In the genomic region with DNA sequence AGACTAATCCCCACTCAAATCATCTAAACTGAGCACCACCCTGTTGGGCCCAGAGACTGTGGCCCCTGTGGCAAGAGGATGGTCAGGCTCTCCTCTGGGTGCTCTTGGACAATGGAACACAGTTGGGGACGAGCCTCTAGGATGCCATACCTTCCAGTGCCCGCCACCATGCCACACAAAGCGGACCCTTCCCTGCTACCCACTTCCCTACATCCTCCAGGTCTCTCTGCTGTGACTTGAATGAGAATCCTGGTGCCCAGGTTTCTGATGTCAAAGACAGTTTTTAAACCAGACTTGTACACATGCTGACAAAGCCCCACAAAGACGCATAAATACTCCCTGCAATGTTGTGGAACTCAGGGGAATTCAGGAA, we compare ENCODE assay signal across 15 cellular contexts. TPM values are rescaled to one million over a fixed set of nuclear protein-coding genes. Genes with fewer than 3 reads are reported as not detected.
DNase-seq lines count a peak whose midpoint lies in the region; ATAC-seq and TF ChIP-seq lines count a peak whose summit lies in the region.
"Had no signal": no experiment of that assay in that cellular context is flagged by ENCODE, and none has a peak within 500 bp of the region (broad histone marks: within the 10 kb centered on the region; RNA-seq: fewer than 3 reads in every experiment).

No MANE protein-coding gene starts in this region.

- no peak overlapping the region for H3K4me2 ChIP-seq in mammary epithelial cell (ENCODE audit: insufficient read depth, low read depth, low read length)
- no peak overlapping the region for H3K4me2 ChIP-seq in GM23338

- H3K36me3 Mint-ChIP-seq in GM23338 (ENCODE audit: low read depth): peaks cover 41% of the 10 kb centered on the region

- CTCF ChIA-PET in mammary epithelial cell (lab: Charles Lee; ENCODE audit: low non-redundant PET): interaction anchor here (0.6 to 1.8 kb wide), 12 partner anchors 23 to 212 kb away, joined by 3 to 143 read pairs (median 6); no protein-coding TSS in a partner anchor

- no peaks in the 10 kb centered on the region for H3K9me3 Mint-ChIP-seq in GM23338
- H3K9me3 Mint-ChIP-seq: activated B cell treated with CpG ODN at 0.5 μM for 24 hours; stimulated activated memory B cell treated with anti-CD40 and anti-IgM and Interleukin-4, amounts not matched to agents 10 μg/mL and 1 μg/mL and 100 μg/mL, for 72 hours had no signal

- no peaks in the 10 kb centered on the region for H3K9me2 ChIP-seq in GM23338 (ENCODE audit: insufficient read depth)

- no peak overlapping the region for H2AFZ ChIP-seq in mammary epithelial cell (ENCODE audit: low read depth, low read length)
- no peak overlapping the region for H2AFZ ChIP-seq in GM23338

- ATAC-seq in lower lobe of right lung (no peak), GM23338 (no peak)

- H3K36me3 ChIP-seq in HUES6 (ENCODE audit: control insufficient read depth, insufficient read depth, low read length) (peaks cover 32% of the 10 kb centered on the region), mammary epithelial cell (ENCODE audit: insufficient read depth, low read length) (no peaks in the 10 kb centered on the region), lower lobe of right lung (peaks cover 14% of the 10 kb centered on the region), suprapubic skin (peaks cover 10% of the 10 kb centered on the region), GM23338 (ENCODE audit: insufficient read depth) (peaks cover 10% of the 10 kb centered on the region)
- H3K36me3 ChIP-seq: ovary had no signal

- intact Hi-C loops in mammary epithelial cell (cut with micrococcal nuclease) (no loop called here), lower lobe of right lung (cut with DNase I) (loop anchor here (5.0 kb wide), 1 partner anchor 33 kb away; no protein-coding TSS in a partner anchor)

- dilution Hi-C loops in mammary epithelial cell (cut with HindIII; ENCODE audit: low sequenced_read_pairs): loop anchor here (5.0 kb wide), 1 partner anchor 38 kb away; no protein-coding TSS in a partner anchor

- no peak for TF ChIP-seq POLR2A in suprapubic skin (IDR thresholded peaks at IDR 0.05)

- no TSS peak for BruUV-seq in mammary epithelial cell (replicated peaks; lab: Mats Ljungman, UMichigan)

- peaks cover 7% of the 10 kb centered on the region for H3K27me3 Mint-ChIP-seq in GM23338 (ENCODE audit: insufficient read depth, low read depth, poor library complexity)
- H3K27me3 Mint-ChIP-seq: activated B cell treated with CpG ODN at 0.5 μM for 24 hours had no signal

- in situ Hi-C loops in mammary epithelial cell (cut with MboI; ENCODE audit: low sequenced_read_pairs in 2 of 2): loop anchor here (5.0 kb wide), 4 partner anchors 33 to 243 kb away; no protein-coding TSS in a partner anchor

- H4K20me1 ChIP-seq in mammary epithelial cell (ENCODE audit: insufficient read depth, low read length): no peaks in the 10 kb centered on the region
- no peaks in the 10 kb centered on the region for H4K20me1 ChIP-seq in GM23338 (replicated peaks; ENCODE audit: insufficient read depth)

- no peak overlapping the region for H3K4me3 Mint-ChIP-seq in GM23338
- H3K4me3 Mint-ChIP-seq: activated B cell treated with CpG ODN at 0.5 μM for 24 hours; stimulated activated memory B cell treated with anti-CD40 and anti-IgM and Interleukin-4, amounts not matched to agents 10 μg/mL and 1 μg/mL and 100 μg/mL, for 72 hours had no signal

- H3K27me3 ChIP-seq in HUES6 (ENCODE audit: control insufficient read depth, insufficient read depth, low read length): no peaks in the 10 kb centered on the region
- no peaks in the 10 kb centered on the region for H3K27me3 ChIP-seq in mammary epithelial cell (ENCODE audit: insufficient read depth, low read length)
- H3K27me3 ChIP-seq in lower lobe of right lung (ENCODE audit: low read depth): no peaks in the 10 kb centered on the region
- H3K27me3 ChIP-seq in suprapubic skin: no peaks in the 10 kb centered on the region
- no peaks in the 10 kb centered on the region for H3K27me3 ChIP-seq in GM23338 (ENCODE audit: insufficient read depth)
- H3K27me3 ChIP-seq: ovary had no signal

- H3K9me3 ChIP-seq in HUES6 (ENCODE audit: control insufficient read depth, insufficient read depth, low read depth, low read length) (no peaks in the 10 kb centered on the region), mammary epithelial cell (replicated peaks; ENCODE audit: insufficient read depth, low read length) (no peaks in the 10 kb centered on the region), lower lobe of right lung (no peaks in the 10 kb centered on the region), suprapubic skin (no peaks in the 10 kb centered on the region)
- H3K9me3 ChIP-seq: ovary had no signal

- no peak for DNase-seq in mammary epithelial cell
- no peak for DNase-seq in lower lobe of right lung
- no peak for DNase-seq in suprapubic skin (ENCODE audit: low spot score in 2 of 2)
- DNase-seq in C1 segment of cervical spinal cord (lab: John Stamatoyannopoulos, UW): no peak
- DNase-seq in AG08395 (ENCODE audit: low spot score): no peak
- DNase-seq in NCI-H82 treated with DMSO at 0.1 percent for 48 hours (lab: John Stamatoyannopoulos, UW; ENCODE audit: unreplicated experiment): no peak
- DNase-seq in GM23338 (ENCODE audit: low spot score): no peak
- DNase-seq: activated gamma-delta T cell, HCEC 1CT, left cardiac atrium, RPMI8226 had no signal

- H3K27ac ChIP-seq in HUES6 (ENCODE audit: low read depth, low read length): no peak overlapping the region
- H3K27ac ChIP-seq in mammary epithelial cell (ENCODE audit: insufficient read depth, low read depth, low read length): peak overlapping the region; percentile 15
- peak overlapping the region; percentile 54 for H3K27ac ChIP-seq in lower lobe of right lung
- H3K27ac ChIP-seq in suprapubic skin: peak overlapping the region; percentile 97
- H3K27ac ChIP-seq in GM23338 (ENCODE audit: low read depth): no peak overlapping the region; the same call in 1 of the 2 replicates

- 93% methylated on average over 4 of the region's 4 CpGs for WGBS in mammary epithelial cell (ENCODE audit: low coverage, missing lambda C conversion rate)
- 90% methylated on average over 2 of the region's 4 CpGs for WGBS in suprapubic skin

- no peak overlapping the region; the same call in 1 of the 2 replicates for H3K27ac Mint-ChIP-seq in GM23338
- H3K27ac Mint-ChIP-seq: activated B cell treated with CpG ODN at 0.5 μM for 24 hours; stimulated activated memory B cell treated with anti-CD40 and anti-IgM and Interleukin-4, amounts not matched to agents 10 μg/mL and 1 μg/mL and 100 μg/mL, for 72 hours had no signal

- H3K79me2 ChIP-seq in mammary epithelial cell (ENCODE audit: insufficient read depth, low read length) (peaks cover 62% of the 10 kb centered on the region), GM23338 (replicated peaks; ENCODE audit: insufficient read depth) (peaks cover 33% of the 10 kb centered on the region)

- peaks cover 26% of the 10 kb centered on the region for H3K4me1 ChIP-seq in HUES6 (ENCODE audit: control insufficient read depth, insufficient read depth, low read length)
- peaks cover 60% of the 10 kb centered on the region for H3K4me1 ChIP-seq in mammary epithelial cell (ENCODE audit: insufficient read depth, low read length)
- H3K4me1 ChIP-seq in lower lobe of right lung: peaks cover 41% of the 10 kb centered on the region
- peaks cover 75% of the 10 kb centered on the region for H3K4me1 ChIP-seq in suprapubic skin
- H3K4me1 ChIP-seq in GM23338 (ENCODE audit: insufficient read depth): peaks cover 17% of the 10 kb centered on the region

- H3K4me3 ChIP-seq in HUES6 (ENCODE audit: low read depth, low read length) (no peak overlapping the region), mammary epithelial cell (replicated peaks in 1 of 3; ENCODE audit: insufficient read depth in 1 of 3, low read depth in 2 of 3, low read length in 3 of 3) (no peak overlapping the region), lower lobe of right lung (no peak overlapping the region), suprapubic skin (no peak overlapping the region), GM23338 (no peak overlapping the region)
- H3K4me3 ChIP-seq: ovary had no signal

- peaks cover 34% of the 10 kb centered on the region for H3K4me1 Mint-ChIP-seq in GM23338

- TF ChIP-seq CTCF in mammary epithelial cell (conservative IDR thresholded peaks at IDR 0.05 in 1 of 2, IDR thresholded peaks at IDR 0.05 in 1 of 2; ENCODE audit: extremely low read depth in 1 of 2, insufficient read depth in 1 of 2, low read depth in 1 of 2, low read length in 2 of 2) (no peak), lower lobe of right lung (IDR thresholded peaks at IDR 0.05) (no peak), suprapubic skin (IDR thresholded peaks at IDR 0.05) (no peak), GM23338 (conservative IDR thresholded peaks at IDR 0.05; ENCODE audit: low read depth in 2 of 2) (no peak)

- no peak for TF ChIP-seq EP300 in suprapubic skin (IDR thresholded peaks at IDR 0.05)

- peaks cover 46% of the 10 kb centered on the region for H3F3A ChIP-seq in GM23338 (replicated peaks; ENCODE audit: low read depth)

- H3K9ac ChIP-seq in HUES6 (ENCODE audit: low read length) (peak overlapping the region; percentile 8), mammary epithelial cell (ENCODE audit: insufficient read depth, low read length) (no peak overlapping the region)

RNA-seq across cellular contexts. Expression of a gene that starts 4.7 kb away (rescaled TPM):
- total RNA-seq in mammary epithelial cell (10 to 100 TPM; 25.6 to 27.3 TPM), lower lobe of right lung (8.6 TPM), suprapubic skin (10 to 100 TPM in 3 of 4 donors, 1 to 10 TPM in 1; 6.4 to 18.7 (median 13.6) TPM)
- polyA plus RNA-seq in mammary epithelial cell (46.3 TPM), GM23338 (2016; fragmentation: Nextera tagmentation; extraction: Ambion mirVana) (20.8 and 22.2 TPM in 2 replicates)
- polyA minus RNA-seq in mammary epithelial cell: 13.6 TPM
- total RNA-seq in GM23338 (2014; rRNA removed; shearing (Covaris generic)): 24.1 and 28.9 TPM in 2 replicates

RNA-seq across cellular contexts. Expression of a gene that starts 4.8 kb away (rescaled TPM):
- total RNA-seq in mammary epithelial cell (100 to 1,000 TPM in 1 of 2 donors, 10 to 100 TPM in 1; 80.5 to 270 TPM), lower lobe of right lung (153 TPM), suprapubic skin (100 to 1,000 TPM; 122 to 281 (median 190) TPM)
- polyA plus RNA-seq in mammary epithelial cell (224 TPM), GM23338 (2016; fragmentation: Nextera tagmentation; extraction: Ambion mirVana) (2,089 and 2,333 TPM in 2 replicates)
- 32.7 TPM for polyA minus RNA-seq in mammary epithelial cell
- 362 and 419 TPM in 2 replicates for total RNA-seq in GM23338 (2014; rRNA removed; shearing (Covaris generic))

RNA-seq across cellular contexts. Expression of a gene that starts 5.3 kb away (rescaled TPM):
- total RNA-seq in mammary epithelial cell: 100 to 1,000 TPM; 163 to 195 TPM
- polyA plus RNA-seq in mammary epithelial cell: 100 TPM
- polyA minus RNA-seq in mammary epithelial cell: 205 TPM
- 94.3 TPM for total RNA-seq in lower lobe of right lung
- 100 to 1,000 TPM; 188 to 384 (median 220) TPM for total RNA-seq in suprapubic skin
- total RNA-seq in GM23338 (2014; rRNA removed; shearing (Covaris generic)): 144 and 164 TPM in 2 replicates
- 49.0 and 49.3 TPM in 2 replicates for polyA plus RNA-seq in GM23338 (2016; fragmentation: Nextera tagmentation; extraction: Ambion mirVana)

RNA-seq across cellular contexts. Expression of a gene that starts 11.3 kb away (rescaled TPM):
- total RNA-seq in mammary epithelial cell: 10 to 100 TPM in 1 of 2 donors, 1 to 10 TPM in 1; 7.2 to 13.2 TPM
- polyA plus RNA-seq in mammary epithelial cell: 11.7 TPM
- 10.1 TPM for polyA minus RNA-seq in mammary epithelial cell
- 5.9 TPM for total RNA-seq in lower lobe of right lung
- 10 to 100 TPM in 2 of 4 donors, 1 to 10 TPM in 2; 8.7 to 12.7 (median 10.2) TPM for total RNA-seq in suprapubic skin
- 17.3 and 17.6 TPM in 2 replicates for total RNA-seq in GM23338 (2014; rRNA removed; shearing (Covaris generic))
- polyA plus RNA-seq in GM23338 (2016; fragmentation: Nextera tagmentation; extraction: Ambion mirVana): 5.8 and 6.1 TPM in 2 replicates

Comparison
In these comparisons a context has a peak if more than half of its experiments do, and no peak if none do; other contexts are left out.
1. H3K27ac ChIP-seq: peak in mammary epithelial cell (single experiment), lower lobe of right lung (single experiment) and suprapubic skin (single experiment); none in HUES6 (single experiment) and GM23338 (single experiment).